ENCODE assay signal across 8 cellular contexts in the genomic region with DNA sequence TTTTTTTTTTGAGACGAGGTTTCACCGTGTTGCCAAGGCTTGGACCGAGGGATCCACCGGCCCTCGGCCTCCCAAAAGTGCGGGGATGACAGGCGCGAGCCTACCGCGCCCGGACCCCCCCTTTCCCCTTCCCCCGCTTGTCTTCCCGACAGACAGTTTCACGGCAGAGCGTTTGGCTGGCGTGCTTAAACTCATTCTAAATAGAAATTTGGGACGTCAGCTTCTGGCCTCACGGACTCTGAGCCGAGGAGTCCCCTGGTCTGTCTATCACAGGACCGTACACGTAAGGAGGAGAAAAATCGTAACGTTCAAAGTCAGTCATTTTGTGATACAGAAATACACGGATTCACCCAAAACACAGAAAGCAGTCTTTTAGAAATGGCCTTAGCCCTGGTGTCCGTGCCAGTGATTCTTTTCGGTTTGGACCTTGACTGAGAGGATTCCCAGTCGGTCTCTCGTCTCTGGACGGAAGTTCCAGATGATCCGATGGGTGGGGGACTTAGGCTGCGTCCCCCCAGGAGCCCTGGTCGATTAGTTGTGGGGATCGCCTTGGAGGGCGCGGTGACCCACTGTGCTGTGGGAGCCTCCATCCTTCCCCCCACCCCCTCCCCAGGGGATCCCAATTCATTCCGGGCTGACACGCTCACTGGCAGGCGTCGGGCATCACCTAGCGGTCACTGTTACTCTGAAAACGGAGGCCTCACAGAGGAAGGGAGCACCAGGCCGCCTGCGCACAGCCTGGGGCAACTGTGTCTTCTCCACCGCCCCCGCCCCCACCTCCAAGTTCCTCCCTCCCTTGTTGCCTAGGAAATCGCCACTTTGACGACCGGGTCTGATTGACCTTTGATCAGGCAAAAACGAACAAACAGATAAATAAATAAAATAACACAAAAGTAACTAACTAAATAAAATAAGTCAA.
DNase-seq lines count a peak whose midpoint lies in the region; ATAC-seq and TF ChIP-seq lines count a peak whose summit lies in the region.
"Not testable (repeated sequence)": the region's sequence is repeated elsewhere in the genome, so short reads cannot be mapped to it uniquely, and the experiment has no call there.

No MANE protein-coding gene starts in this region.

- H3K27ac ChIP-seq in right lobe of liver; aorta (ENCODE audit: low read depth in 1 of 2, low read length in 2 of 2): not testable (repeated sequence)

- H3K4me3 ChIP-seq in right lobe of liver; aorta (ENCODE audit: low read length in 2 of 2): not testable (repeated sequence)

- H3K36me3 ChIP-seq in right lobe of liver; aorta (ENCODE audit: control insufficient read depth in 1 of 2, insufficient read depth in 2 of 2, low read length in 1 of 2): not testable (repeated sequence)

- ATAC-seq in GM18861 (IDR thresholded peaks at IDR 0.05; ENCODE audit: unreplicated experiment) = peak; percentile 38
- peak; percentile 8 for ATAC-seq in GM19468 (IDR thresholded peaks at IDR 0.05; ENCODE audit: extremely low read depth, unreplicated experiment)
- peak; percentile 53 for ATAC-seq in HG02610 (IDR thresholded peaks at IDR 0.05; ENCODE audit: unreplicated experiment)
- ATAC-seq in HG03066 (IDR thresholded peaks at IDR 0.05; ENCODE audit: low read depth, unreplicated experiment) = peak; percentile 30
- ATAC-seq in HG03558 (IDR thresholded peaks at IDR 0.05; ENCODE audit: extremely low read depth, unreplicated experiment) = peak; percentile 30
- ATAC-seq in activated naive CD4-positive, alpha-beta T cell treated with anti-CD3 and anti-CD28 coated beads, Interleukin-2, amount 50 U/mL, for 72 hours = peak; percentile 43 to 49
- peak; percentile 60 to 83 (median 68) for ATAC-seq in right lobe of liver
- peak; percentile 91 for ATAC-seq in aorta (ENCODE audit: low FRiP score)

- TF ChIP-seq POLR2A in right lobe of liver (IDR thresholded peaks at IDR 0.05) = not testable (repeated sequence)

- H3K36me3 Mint-ChIP-seq in activated naive CD4-positive, alpha-beta T cell treated with anti-CD3 and anti-CD28 coated beads, Interleukin-2, amount 50 U/mL, for 72 hours = not testable (repeated sequence)

- not testable (repeated sequence) for H3K27me3 ChIP-seq in right lobe of liver; aorta (ENCODE audit: control insufficient read depth in 1 of 2, insufficient read depth in 2 of 2, low read length in 1 of 2)

- intact Hi-C loops in right lobe of liver (cut with DNase I); aorta (cut with DNase I): not testable (repeated sequence)

- not testable (repeated sequence) for DNase-seq in activated naive CD4-positive, alpha-beta T cell treated with anti-CD3 and anti-CD28 coated beads, Interleukin-2, amount 50 U/mL, for 72 hours (ENCODE audit: low spot score in 2 of 2); right lobe of liver; aorta

- H3K9me3 Mint-ChIP-seq in activated naive CD4-positive, alpha-beta T cell treated with anti-CD3 and anti-CD28 coated beads, Interleukin-2, amount 50 U/mL, for 72 hours = not testable (repeated sequence)

- H3K4me1 ChIP-seq in right lobe of liver; aorta (ENCODE audit: control insufficient read depth in 1 of 2, insufficient read depth in 2 of 2, low read length in 2 of 2): not testable (repeated sequence)

- not testable (repeated sequence) for TF ChIP-seq CTCF in right lobe of liver (IDR thresholded peaks at IDR 0.05)

- H3K9me3 ChIP-seq in right lobe of liver; aorta (ENCODE audit: control insufficient read depth, low read length): not testable (repeated sequence)

- WGBS in right lobe of liver (ENCODE audit: insufficient coverage, low coverage, low lambda C conversion rate, missing lambda C conversion rate) = no CpG with 5 or more reads among the region's 49 CpGs
- WGBS in aorta, 2 donors = no CpG with 5 or more reads among the region's 49 CpGs

- H3K27ac Mint-ChIP-seq in activated naive CD4-positive, alpha-beta T cell treated with anti-CD3 and anti-CD28 coated beads, Interleukin-2, amount 50 U/mL, for 72 hours = not testable (repeated sequence)

Comparison
In these comparisons a context has a peak if more than half of its experiments do, and no peak if none do; other contexts are left out.
1. ATAC-seq: peak in every context shown above with its lines; median percentile 91 in aorta; 68 in right lobe of liver; 53 in HG02610; 46 in activated naive CD4-positive, alpha-beta T cell treated with anti-CD3 and anti-CD28 coated beads, Interleukin-2, amount 50 U/mL, for 72 hours; 38 in GM18861; 30 in HG03066; 30 in HG03558; 8 in GM19468.